ENCODE assay signal across 9 cellular contexts in the genomic region with DNA sequence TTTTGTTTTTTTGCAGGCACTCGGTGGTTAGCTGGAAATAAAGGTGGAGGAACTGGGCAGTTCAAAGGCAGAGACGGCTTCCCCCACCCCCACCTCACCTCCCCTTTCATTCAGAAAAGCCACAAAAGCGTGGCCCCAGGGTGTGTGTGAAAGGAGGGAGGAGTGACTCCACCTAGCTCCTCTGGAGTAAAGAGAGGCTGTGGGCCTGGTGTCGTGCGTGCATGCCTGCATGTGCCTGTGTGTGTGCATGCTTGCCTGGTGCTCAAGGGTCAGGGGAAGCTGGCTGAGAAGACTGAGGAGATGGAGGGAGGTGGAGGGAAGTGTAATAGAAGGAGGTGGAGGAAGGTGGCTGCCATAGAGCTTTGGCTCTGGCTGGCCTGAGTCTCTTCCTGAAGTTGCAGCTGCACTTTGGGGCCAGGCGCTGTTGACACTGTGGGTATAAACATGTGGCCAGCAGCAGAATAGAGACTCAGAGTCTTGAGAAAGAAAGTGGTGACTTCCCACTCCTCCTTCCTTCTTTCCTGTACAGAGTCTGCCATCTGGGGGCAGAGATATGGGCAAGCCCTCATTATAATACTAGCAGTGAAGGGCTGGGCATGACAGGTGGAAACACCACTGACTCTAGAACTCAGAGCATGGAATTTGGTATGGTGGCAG. TPM values are rescaled to one million over a fixed set of nuclear protein-coding genes. Genes with fewer than 3 reads are reported as not detected.
DNase-seq lines count a peak whose midpoint lies in the region; ATAC-seq and TF ChIP-seq lines count a peak whose summit lies in the region.
"Had no signal": no experiment of that assay in that cellular context is flagged by ENCODE, and none has a peak within 500 bp of the region (broad histone marks: within the 10 kb centered on the region; RNA-seq: fewer than 3 reads in every experiment).

No MANE protein-coding gene starts in this region.

- no peak overlapping the region for H3K23ac ChIP-seq in mesendoderm (ENCODE audit: low read length)

- H3K9me3 ChIP-seq in Caco-2: no peaks in the 10 kb centered on the region

- WGBS in mesendoderm (ENCODE audit: extremely low coverage, insufficient coverage, low lambda C conversion rate): no CpG with 5 or more reads among the region's 6 CpGs

- peak overlapping the region; percentile 71 for H4K5ac ChIP-seq in mesendoderm (ENCODE audit: low read length)

- H2AK5ac ChIP-seq in mesendoderm (ENCODE audit: low read length): peak overlapping the region; percentile 49

- CTCF ChIA-PET in Caco-2 (lab: Charles Lee): interaction anchor here (0.7 to 2.0 kb wide), 6 partner anchors 8 to 290 kb away, joined by 3 to 13 read pairs (median 9); partner anchors contain the start of gene SINHCAF

- peak overlapping the region; percentile 82 for H3K27ac Mint-ChIP-seq in Caco-2 (ENCODE audit: unreplicated experiment)

- no peaks in the 10 kb centered on the region for H3K79me1 ChIP-seq in mesendoderm (ENCODE audit: low read length)

- peak overlapping the region; percentile 50 for H3K4me3 Mint-ChIP-seq in Caco-2 (ENCODE audit: unreplicated experiment)

- intact Hi-C loops in Caco-2 (cut with micrococcal nuclease; ENCODE audit: unreplicated experiment): loop anchor here (1.0 to 2.0 kb wide), 3 partner anchors 22 to 60 kb away; partner anchors contain the start of gene SINHCAF

- no peak overlapping the region for H3K4me2 ChIP-seq in mesendoderm (ENCODE audit: low read length)

- POLR2A ChIA-PET in Caco-2 (lab: Charles Lee): interaction anchor here (0.5 to 2.9 kb wide), 6 partner anchors 8 to 40 kb away, joined by 3 to 37 read pairs (median 8); partner anchors contain the start of gene SINHCAF

- H2BK15ac ChIP-seq in mesendoderm (replicated peaks; ENCODE audit: low read depth): no peak overlapping the region

- no peak overlapping the region for H4K8ac ChIP-seq in mesendoderm (ENCODE audit: low read depth, low read length)

- no peaks in the 10 kb centered on the region for H3K27me3 ChIP-seq in Caco-2 (replicated peaks; ENCODE audit: control insufficient read depth, insufficient read depth, low read length)
- H3K27me3 ChIP-seq in mesendoderm (ENCODE audit: insufficient read depth, low read length, poor library complexity): no peaks in the 10 kb centered on the region

- peaks cover 5% of the 10 kb centered on the region for H3K36me3 Mint-ChIP-seq in Caco-2 (ENCODE audit: insufficient read depth, unreplicated experiment)

- peaks cover 10% of the 10 kb centered on the region for H3K9me3 Mint-ChIP-seq in Caco-2 (ENCODE audit: unreplicated experiment)

- H3K4me1 ChIP-seq in Caco-2: peaks cover 24% of the 10 kb centered on the region
- peaks cover 15% of the 10 kb centered on the region for H3K4me1 ChIP-seq in mesendoderm (ENCODE audit: control insufficient read depth, low read depth, low read length)

- no peak overlapping the region for H3K4me3 ChIP-seq in Caco-2 (ENCODE audit: low read depth, low read length)
- H3K4me3 ChIP-seq in mesendoderm (ENCODE audit: low read length): no peak overlapping the region
- H3K4me3 ChIP-seq: SK-N-MC had no signal

- peaks cover 33% of the 10 kb centered on the region for H3K4me1 Mint-ChIP-seq in Caco-2 (ENCODE audit: low read depth, unreplicated experiment)

- no peak for TF ChIP-seq CTCF in Caco-2 (IDR thresholded peaks at IDR 0.05; ENCODE audit: insufficient read depth in 1 of 2, low read depth in 1 of 2, low read length in 1 of 2, severe bottlenecking in 1 of 2, unreplicated experiment in 1 of 2)

- peak overlapping the region; percentile 72 for H3K27ac ChIP-seq in mesendoderm (ENCODE audit: low read depth, low read length)
- H3K27ac ChIP-seq: SK-N-MC had no signal

- peak overlapping the region; percentile 63 for H2BK5ac ChIP-seq in mesendoderm (ENCODE audit: low read length)

- peak overlapping the region; percentile 90 for H3K56ac ChIP-seq in mesendoderm (ENCODE audit: low read length)

- peak overlapping the region; percentile 60 for H3K9ac ChIP-seq in mesendoderm (ENCODE audit: low read length)

- no peak overlapping the region for H2BK120ac ChIP-seq in mesendoderm (ENCODE audit: low read depth, low read length)

- no peaks in the 10 kb centered on the region for H3K27me3 Mint-ChIP-seq in Caco-2 (ENCODE audit: insufficient read depth, unreplicated experiment)

- BruUV-seq in Caco-2 (replicated peaks; lab: Mats Ljungman, UMichigan): no TSS peak

- H3K18ac ChIP-seq in mesendoderm (ENCODE audit: low read length): peak overlapping the region; percentile 63

- ATAC-seq in GM18873 (IDR thresholded peaks at IDR 0.05; ENCODE audit: low FRiP score, unreplicated experiment) (peak; percentile 81), HG03045 (IDR thresholded peaks at IDR 0.05; ENCODE audit: unreplicated experiment) (peak; percentile 68)

- H3K79me2 ChIP-seq in mesendoderm (ENCODE audit: control insufficient read depth, insufficient read depth, low read length): no peaks in the 10 kb centered on the region

- H3K36me3 ChIP-seq in Caco-2 (ENCODE audit: control insufficient read depth, insufficient read depth, low read length): no peaks in the 10 kb centered on the region
- H3K36me3 ChIP-seq in mesendoderm (ENCODE audit: control insufficient read depth, insufficient read depth, low read length): no peaks in the 10 kb centered on the region

- peak overlapping the region; percentile 45 for H3K4ac ChIP-seq in mesendoderm (ENCODE audit: low read depth, low read length)

- peak; percentile 73 to 87 for DNase-seq in Caco-2
- DNase-seq in NCI-H2171 treated with DMSO at 0.1 percent for 48 hours (lab: John Stamatoyannopoulos, UW): peak; percentile 52
- peak; percentile 30 to 35 for DNase-seq in activated T-cell treated with anti-CD3 and anti-CD28 coated beads, Interleukin-2, amount 50 U/mL, for 48 hours
- DNase-seq in mesendoderm: peak; percentile 80
- no peak for DNase-seq in mesenteric fat pad (ENCODE audit: low spot score)
- DNase-seq in NCI-H446 treated with DMSO at 0.1 percent for 48 hours (lab: John Stamatoyannopoulos, UW): no peak

RNA-seq across cellular contexts. Expression of gene SINHCAF, which starts 36.9 kb away (rescaled TPM):
- 286 and 319 TPM in 2 replicates for total RNA-seq in Caco-2 (2022)
- 320 TPM for polyA plus RNA-seq in mesendoderm (2013, experiment 1 of 2)
- polyA plus RNA-seq in mesendoderm (2013, experiment 2 of 2): 315 TPM
- total RNA-seq in mesenteric fat pad: 21.9 TPM

Comparison
In these comparisons a context has a peak if more than half of its experiments do, and no peak if none do; other contexts are left out.
1. DNase-seq: peak in Caco-2 (2 of 2), NCI-H2171 treated with DMSO at 0.1 percent for 48 hours (single experiment), activated T-cell treated with anti-CD3 and anti-CD28 coated beads, Interleukin-2, amount 50 U/mL, for 48 hours (2 of 2) and mesendoderm (single experiment); none in mesenteric fat pad (single experiment) and NCI-H446 treated with DMSO at 0.1 percent for 48 hours (single experiment).
2. RNA of gene SINHCAF, which starts 36.9 kb away (total RNA-seq): 286 to 319 TPM in Caco-2; 21.9 TPM in mesenteric fat pad (single experiment); every median in the first group is over 10 times any median in the second.